Comparison of ENCODE assay signal across 1 cellular context in the genomic region with DNA sequence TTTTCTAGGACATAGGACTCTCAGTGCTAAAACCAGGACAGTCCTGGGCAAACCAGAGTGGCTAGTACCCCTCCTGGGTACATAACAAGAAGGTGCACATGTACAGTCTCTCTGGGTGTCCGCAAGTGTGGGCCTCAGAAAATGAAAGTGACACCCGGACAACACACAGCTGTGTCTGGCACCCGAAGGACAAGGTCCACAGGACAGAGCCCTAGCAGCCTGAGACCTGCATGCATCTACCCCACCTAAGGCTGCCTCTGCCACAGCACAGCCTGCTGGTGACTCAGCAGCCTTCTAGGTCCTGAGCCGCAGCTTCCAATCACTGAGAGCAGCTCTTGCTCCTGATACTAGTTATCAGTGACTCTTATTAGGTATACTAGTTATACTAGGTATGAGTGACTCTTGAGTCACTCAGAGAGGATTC.
TF ChIP-seq lines count a peak whose summit lies in the region.

No MANE protein-coding gene starts in this region.

TF ChIP-seq in HepG2, 621 proteins besides CTCF, POLR2A, EP300 and RAD21 (continued from another document and continues in another):
- TF ChIP-seq, protein P1, sequence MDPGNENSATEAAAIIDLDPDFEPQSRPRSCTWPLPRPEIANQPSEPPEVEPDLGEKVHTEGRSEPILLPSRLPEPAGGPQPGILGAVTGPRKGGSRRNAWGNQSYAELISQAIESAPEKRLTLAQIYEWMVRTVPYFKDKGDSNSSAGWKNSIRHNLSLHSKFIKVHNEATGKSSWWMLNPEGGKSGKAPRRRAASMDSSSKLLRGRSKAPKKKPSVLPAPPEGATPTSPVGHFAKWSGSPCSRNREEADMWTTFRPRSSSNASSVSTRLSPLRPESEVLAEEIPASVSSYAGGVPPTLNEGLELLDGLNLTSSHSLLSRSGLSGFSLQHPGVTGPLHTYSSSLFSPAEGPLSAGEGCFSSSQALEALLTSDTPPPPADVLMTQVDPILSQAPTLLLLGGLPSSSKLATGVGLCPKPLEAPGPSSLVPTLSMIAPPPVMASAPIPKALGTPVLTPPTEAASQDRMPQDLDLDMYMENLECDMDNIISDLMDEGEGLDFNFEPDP (CRISPR knock-in tag; conservative IDR thresholded peaks at IDR 0.05) = no peak
- TF ChIP-seq, protein P2, sequence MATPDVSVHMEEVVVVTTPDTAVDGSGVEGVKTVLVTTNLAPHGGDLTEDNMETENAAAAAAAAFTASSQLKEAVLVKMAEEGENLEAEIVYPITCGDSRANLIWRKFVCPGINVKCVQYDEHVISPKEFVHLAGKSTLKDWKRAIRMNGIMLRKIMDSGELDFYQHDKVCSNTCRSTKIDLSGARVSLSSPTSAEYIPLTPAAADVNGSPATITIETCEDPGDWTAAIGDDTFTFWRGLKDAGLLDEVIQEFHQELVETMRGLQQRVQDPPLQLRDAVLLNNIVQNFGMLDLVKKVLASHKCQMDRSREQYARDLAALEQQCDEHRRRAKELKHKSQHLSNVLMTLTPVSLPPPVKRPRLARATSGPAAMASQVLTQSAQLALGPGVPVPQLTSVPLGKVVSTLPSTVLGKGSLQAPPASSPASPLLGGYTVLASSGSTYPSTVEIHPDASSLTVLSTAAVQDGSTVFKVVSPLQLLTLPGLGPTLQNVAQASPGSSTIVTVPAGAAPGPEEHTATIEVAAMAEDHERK (CRISPR knock-in tag; IDR thresholded peaks at IDR 0.05; ENCODE audit: low read depth) = no peak
- TF ChIP-seq, protein P3, sequence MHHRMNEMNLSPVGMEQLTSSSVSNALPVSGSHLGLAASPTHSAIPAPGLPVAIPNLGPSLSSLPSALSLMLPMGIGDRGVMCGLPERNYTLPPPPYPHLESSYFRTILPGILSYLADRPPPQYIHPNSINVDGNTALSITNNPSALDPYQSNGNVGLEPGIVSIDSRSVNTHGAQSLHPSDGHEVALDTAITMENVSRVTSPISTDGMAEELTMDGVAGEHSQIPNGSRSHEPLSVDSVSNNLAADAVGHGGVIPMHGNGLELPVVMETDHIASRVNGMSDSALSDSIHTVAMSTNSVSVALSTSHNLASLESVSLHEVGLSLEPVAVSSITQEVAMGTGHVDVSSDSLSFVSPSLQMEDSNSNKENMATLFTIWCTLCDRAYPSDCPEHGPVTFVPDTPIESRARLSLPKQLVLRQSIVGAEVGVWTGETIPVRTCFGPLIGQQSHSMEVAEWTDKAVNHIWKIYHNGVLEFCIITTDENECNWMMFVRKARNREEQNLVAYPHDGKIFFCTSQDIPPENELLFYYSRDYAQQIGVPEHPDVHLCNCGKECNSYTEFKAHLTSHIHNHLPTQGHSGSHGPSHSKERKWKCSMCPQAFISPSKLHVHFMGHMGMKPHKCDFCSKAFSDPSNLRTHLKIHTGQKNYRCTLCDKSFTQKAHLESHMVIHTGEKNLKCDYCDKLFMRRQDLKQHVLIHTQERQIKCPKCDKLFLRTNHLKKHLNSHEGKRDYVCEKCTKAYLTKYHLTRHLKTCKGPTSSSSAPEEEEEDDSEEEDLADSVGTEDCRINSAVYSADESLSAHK (CRISPR knock-in tag; IDR thresholded peaks at IDR 0.05; ENCODE audit: borderline replicate concordance) = no peak
- TF ChIP-seq ZNF589 (CRISPR knock-in tag; conservative IDR thresholded peaks at IDR 0.05) = no peak
- TF ChIP-seq, protein P4, sequence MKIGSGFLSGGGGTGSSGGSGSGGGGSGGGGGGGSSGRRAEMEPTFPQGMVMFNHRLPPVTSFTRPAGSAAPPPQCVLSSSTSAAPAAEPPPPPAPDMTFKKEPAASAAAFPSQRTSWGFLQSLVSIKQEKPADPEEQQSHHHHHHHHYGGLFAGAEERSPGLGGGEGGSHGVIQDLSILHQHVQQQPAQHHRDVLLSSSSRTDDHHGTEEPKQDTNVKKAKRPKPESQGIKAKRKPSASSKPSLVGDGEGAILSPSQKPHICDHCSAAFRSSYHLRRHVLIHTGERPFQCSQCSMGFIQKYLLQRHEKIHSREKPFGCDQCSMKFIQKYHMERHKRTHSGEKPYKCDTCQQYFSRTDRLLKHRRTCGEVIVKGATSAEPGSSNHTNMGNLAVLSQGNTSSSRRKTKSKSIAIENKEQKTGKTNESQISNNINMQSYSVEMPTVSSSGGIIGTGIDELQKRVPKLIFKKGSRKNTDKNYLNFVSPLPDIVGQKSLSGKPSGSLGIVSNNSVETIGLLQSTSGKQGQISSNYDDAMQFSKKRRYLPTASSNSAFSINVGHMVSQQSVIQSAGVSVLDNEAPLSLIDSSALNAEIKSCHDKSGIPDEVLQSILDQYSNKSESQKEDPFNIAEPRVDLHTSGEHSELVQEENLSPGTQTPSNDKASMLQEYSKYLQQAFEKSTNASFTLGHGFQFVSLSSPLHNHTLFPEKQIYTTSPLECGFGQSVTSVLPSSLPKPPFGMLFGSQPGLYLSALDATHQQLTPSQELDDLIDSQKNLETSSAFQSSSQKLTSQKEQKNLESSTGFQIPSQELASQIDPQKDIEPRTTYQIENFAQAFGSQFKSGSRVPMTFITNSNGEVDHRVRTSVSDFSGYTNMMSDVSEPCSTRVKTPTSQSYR (CRISPR knock-in tag; IDR thresholded peaks at IDR 0.05; ENCODE audit: borderline replicate concordance) = peak; percentile 47; the same call in 1 of the 2 replicates
- TF ChIP-seq CEBPG (CRISPR knock-in tag; IDR thresholded peaks at IDR 0.05) = no peak
- no peak for TF ChIP-seq ISX (CRISPR knock-in tag; conservative IDR thresholded peaks at IDR 0.05)
- TF ChIP-seq HNRNPL (IDR thresholded peaks at IDR 0.05; ENCODE audit: low read depth, low read length) = no peak
- TF ChIP-seq, protein P5, sequence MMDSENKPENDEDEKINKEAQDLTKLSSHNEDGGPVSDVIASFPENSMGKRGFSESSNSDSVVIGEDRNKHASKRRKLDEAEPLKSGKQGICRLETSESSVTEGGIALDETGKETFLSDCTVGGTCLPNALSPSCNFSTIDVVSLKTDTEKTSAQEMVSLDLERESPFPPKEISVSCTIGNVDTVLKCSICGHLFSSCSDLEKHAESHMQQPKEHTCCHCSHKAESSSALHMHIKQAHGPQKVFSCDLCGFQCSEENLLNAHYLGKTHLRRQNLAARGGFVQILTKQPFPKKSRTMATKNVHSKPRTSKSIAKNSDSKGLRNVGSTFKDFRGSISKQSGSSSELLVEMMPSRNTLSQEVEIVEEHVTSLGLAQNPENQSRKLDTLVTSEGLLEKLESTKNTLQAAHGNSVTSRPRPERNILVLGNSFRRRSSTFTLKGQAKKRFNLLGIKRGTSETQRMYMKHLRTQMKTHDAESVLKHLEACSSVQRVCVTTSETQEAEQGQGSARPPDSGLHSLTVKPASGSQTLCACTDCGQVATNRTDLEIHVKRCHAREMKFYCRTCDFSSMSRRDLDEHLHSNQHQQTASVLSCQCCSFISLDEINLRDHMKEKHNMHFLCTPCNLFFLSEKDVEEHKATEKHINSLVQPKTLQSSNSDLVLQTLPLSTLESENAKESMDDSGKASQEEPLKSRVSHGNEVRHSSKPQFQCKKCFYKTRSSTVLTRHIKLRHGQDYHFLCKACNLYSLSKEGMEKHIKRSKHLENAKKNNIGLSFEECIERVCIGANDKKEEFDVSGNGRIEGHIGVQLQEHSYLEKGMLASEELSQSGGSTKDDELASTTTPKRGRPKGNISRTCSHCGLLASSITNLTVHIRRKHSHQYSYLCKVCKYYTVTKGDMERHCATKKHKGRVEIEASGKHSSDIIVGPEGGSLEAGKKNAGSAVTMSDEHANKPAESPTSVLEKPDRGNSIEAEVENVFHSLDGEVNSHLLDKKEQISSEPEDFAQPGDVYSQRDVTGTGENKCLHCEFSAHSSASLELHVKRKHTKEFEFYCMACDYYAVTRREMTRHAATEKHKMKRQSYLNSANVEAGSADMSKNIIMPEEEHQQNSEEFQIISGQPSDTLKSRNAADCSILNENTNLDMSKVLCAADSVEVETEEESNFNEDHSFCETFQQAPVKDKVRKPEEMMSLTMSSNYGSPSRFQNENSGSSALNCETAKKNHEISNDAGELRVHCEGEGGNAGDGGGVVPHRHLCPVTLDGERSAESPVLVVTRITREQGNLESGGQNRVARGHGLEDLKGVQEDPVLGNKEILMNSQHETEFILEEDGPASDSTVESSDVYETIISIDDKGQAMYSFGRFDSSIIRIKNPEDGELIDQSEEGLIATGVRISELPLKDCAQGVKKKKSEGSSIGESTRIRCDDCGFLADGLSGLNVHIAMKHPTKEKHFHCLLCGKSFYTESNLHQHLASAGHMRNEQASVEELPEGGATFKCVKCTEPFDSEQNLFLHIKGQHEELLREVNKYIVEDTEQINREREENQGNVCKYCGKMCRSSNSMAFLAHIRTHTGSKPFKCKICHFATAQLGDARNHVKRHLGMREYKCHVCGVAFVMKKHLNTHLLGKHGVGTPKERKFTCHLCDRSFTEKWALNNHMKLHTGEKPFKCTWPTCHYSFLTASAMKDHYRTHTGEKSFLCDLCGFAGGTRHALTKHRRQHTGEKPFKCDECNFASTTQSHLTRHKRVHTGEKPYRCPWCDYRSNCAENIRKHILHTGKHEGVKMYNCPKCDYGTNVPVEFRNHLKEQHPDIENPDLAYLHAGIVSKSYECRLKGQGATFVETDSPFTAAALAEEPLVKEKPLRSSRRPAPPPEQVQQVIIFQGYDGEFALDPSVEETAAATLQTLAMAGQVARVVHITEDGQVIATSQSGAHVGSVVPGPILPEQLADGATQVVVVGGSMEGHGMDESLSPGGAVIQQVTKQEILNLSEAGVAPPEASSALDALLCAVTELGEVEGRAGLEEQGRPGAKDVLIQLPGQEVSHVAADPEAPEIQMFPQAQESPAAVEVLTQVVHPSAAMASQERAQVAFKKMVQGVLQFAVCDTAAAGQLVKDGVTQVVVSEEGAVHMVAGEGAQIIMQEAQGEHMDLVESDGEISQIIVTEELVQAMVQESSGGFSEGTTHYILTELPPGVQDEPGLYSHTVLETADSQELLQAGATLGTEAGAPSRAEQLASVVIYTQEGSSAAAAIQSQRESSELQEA (CRISPR knock-in tag; IDR thresholded peaks at IDR 0.05; ENCODE audit: not compliant biosample characterization) = no peak
- TF ChIP-seq, protein P6, sequence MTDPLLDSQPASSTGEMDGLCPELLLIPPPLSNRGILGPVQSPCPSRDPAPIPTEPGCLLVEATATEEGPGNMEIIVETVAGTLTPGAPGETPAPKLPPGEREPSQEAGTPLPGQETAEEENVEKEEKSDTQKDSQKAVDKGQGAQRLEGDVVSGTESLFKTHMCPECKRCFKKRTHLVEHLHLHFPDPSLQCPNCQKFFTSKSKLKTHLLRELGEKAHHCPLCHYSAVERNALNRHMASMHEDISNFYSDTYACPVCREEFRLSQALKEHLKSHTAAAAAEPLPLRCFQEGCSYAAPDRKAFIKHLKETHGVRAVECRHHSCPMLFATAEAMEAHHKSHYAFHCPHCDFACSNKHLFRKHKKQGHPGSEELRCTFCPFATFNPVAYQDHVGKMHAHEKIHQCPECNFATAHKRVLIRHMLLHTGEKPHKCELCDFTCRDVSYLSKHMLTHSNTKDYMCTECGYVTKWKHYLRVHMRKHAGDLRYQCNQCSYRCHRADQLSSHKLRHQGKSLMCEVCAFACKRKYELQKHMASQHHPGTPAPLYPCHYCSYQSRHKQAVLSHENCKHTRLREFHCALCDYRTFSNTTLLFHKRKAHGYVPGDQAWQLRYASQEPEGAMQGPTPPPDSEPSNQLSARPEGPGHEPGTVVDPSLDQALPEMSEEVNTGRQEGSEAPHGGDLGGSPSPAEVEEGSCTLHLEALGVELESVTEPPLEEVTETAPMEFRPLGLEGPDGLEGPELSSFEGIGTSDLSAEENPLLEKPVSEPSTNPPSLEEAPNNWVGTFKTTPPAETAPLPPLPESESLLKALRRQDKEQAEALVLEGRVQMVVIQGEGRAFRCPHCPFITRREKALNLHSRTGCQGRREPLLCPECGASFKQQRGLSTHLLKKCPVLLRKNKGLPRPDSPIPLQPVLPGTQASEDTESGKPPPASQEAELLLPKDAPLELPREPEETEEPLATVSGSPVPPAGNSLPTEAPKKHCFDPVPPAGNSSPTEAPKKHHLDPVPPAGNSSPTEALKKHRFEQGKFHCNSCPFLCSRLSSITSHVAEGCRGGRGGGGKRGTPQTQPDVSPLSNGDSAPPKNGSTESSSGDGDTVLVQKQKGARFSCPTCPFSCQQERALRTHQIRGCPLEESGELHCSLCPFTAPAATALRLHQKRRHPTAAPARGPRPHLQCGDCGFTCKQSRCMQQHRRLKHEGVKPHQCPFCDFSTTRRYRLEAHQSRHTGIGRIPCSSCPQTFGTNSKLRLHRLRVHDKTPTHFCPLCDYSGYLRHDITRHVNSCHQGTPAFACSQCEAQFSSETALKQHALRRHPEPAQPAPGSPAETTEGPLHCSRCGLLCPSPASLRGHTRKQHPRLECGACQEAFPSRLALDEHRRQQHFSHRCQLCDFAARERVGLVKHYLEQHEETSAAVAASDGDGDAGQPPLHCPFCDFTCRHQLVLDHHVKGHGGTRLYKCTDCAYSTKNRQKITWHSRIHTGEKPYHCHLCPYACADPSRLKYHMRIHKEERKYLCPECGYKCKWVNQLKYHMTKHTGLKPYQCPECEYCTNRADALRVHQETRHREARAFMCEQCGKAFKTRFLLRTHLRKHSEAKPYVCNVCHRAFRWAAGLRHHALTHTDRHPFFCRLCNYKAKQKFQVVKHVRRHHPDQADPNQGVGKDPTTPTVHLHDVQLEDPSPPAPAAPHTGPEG (CRISPR knock-in tag; IDR thresholded peaks at IDR 0.05) = no peak
- TF ChIP-seq RXRA (CRISPR knock-in tag; IDR thresholded peaks at IDR 0.05) = peak; percentile 63; the same call in 1 of the 2 replicates
- TF ChIP-seq, protein P7, sequence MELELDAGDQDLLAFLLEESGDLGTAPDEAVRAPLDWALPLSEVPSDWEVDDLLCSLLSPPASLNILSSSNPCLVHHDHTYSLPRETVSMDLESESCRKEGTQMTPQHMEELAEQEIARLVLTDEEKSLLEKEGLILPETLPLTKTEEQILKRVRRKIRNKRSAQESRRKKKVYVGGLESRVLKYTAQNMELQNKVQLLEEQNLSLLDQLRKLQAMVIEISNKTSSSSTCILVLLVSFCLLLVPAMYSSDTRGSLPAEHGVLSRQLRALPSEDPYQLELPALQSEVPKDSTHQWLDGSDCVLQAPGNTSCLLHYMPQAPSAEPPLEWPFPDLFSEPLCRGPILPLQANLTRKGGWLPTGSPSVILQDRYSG (CRISPR knock-in tag; IDR thresholded peaks at IDR 0.05) = no peak
- TF ChIP-seq GPN1 (CRISPR knock-in tag; IDR thresholded peaks at IDR 0.05; ENCODE audit: borderline replicate concordance) = no peak
- no peak for TF ChIP-seq PAX8 (CRISPR knock-in tag; IDR thresholded peaks at IDR 0.05; ENCODE audit: borderline replicate concordance)
- TF ChIP-seq NONO (IDR thresholded peaks at IDR 0.05) = no peak
- TF ChIP-seq NONO (CRISPR knock-in tag; conservative IDR thresholded peaks at IDR 0.05) = no peak
- no peak; the same call in 1 of the 2 replicates for TF ChIP-seq MIXL1 (CRISPR knock-in tag; IDR thresholded peaks at IDR 0.05)
- no peak for TF ChIP-seq NR2F6 (IDR thresholded peaks at IDR 0.05)
- TF ChIP-seq NR2F6 (CRISPR knock-in tag; IDR thresholded peaks at IDR 0.05) = peak; percentile 35; the same call in 1 of the 2 replicates
- peak; percentile 89 for TF ChIP-seq ZNF317 (CRISPR knock-in tag; IDR thresholded peaks at IDR 0.05)
- peak; percentile 56 for TF ChIP-seq SMC3 (IDR thresholded peaks at IDR 0.05; ENCODE audit: low read length)
- TF ChIP-seq NCOR1 (IDR thresholded peaks at IDR 0.05; ENCODE audit: borderline replicate concordance, low read length) = no peak; the same call in 1 of the 2 replicates
- TF ChIP-seq MIER3 (CRISPR knock-in tag; IDR thresholded peaks at IDR 0.05; ENCODE audit: borderline replicate concordance) = peak; percentile 42; the same call in 1 of the 2 replicates
- TF ChIP-seq ZSCAN9 (CRISPR knock-in tag; IDR thresholded peaks at IDR 0.05; ENCODE audit: borderline replicate concordance) = no peak
- no peak for TF ChIP-seq HOXA7 (CRISPR knock-in tag; IDR thresholded peaks at IDR 0.05)
- no peak for TF ChIP-seq GZF1 (CRISPR knock-in tag; IDR thresholded peaks at IDR 0.05)
- TF ChIP-seq SKI (IDR thresholded peaks at IDR 0.05; ENCODE audit: partially characterized antibody) = no peak
- no peak for TF ChIP-seq ZFP36L1 (CRISPR knock-in tag; IDR thresholded peaks at IDR 0.05)
